1 cellular context compared by ENCODE assay signal in the genomic region with DNA sequence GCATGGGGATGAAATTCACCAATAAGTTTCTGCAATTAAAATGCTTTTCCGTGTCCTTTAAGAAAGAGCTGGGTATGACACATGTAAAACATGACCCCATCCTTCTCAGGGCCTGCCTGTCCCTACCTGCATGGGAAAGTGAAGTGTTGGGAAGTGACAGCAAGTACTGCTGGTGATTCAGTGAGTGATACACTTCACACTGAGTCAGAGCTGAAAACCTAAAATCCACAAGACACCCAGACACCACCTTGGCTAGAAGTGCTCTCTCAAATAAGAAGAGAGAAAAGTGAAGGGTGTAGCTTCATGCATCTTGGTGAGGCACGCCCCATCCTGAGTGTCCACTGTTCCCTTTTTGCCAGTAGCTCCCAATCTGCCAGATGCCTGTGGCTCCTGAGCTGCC.
TF ChIP-seq lines count a peak whose summit lies in the region.

No MANE protein-coding gene starts in this region.

TF ChIP-seq in IMR-90, 13 proteins besides CTCF, POLR2A, EP300 and RAD21:
- no peak for TF ChIP-seq CHD1 (IDR thresholded peaks at IDR 0.05; ENCODE audit: low read depth, low read length)
- TF ChIP-seq NFE2L2 (IDR thresholded peaks at IDR 0.05; ENCODE audit: low read depth, low read length): no peak
- no peak for TF ChIP-seq CEBPB (IDR thresholded peaks at IDR 0.05; ENCODE audit: low read depth, low read length)
- TF ChIP-seq USF2 (IDR thresholded peaks at IDR 0.05; ENCODE audit: low read depth, low read length): no peak
- TF ChIP-seq BHLHE40 (IDR thresholded peaks at IDR 0.05; ENCODE audit: low read depth, low read length): no peak
- TF ChIP-seq MXI1 (IDR thresholded peaks at IDR 0.05; ENCODE audit: borderline replicate concordance, low read depth, low read length): no peak
- TF ChIP-seq MAFK (IDR thresholded peaks at IDR 0.05; ENCODE audit: low read depth, low read length): no peak
- TF ChIP-seq, protein P1, sequence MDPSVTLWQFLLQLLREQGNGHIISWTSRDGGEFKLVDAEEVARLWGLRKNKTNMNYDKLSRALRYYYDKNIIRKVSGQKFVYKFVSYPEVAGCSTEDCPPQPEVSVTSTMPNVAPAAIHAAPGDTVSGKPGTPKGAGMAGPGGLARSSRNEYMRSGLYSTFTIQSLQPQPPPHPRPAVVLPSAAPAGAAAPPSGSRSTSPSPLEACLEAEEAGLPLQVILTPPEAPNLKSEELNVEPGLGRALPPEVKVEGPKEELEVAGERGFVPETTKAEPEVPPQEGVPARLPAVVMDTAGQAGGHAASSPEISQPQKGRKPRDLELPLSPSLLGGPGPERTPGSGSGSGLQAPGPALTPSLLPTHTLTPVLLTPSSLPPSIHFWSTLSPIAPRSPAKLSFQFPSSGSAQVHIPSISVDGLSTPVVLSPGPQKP (IDR thresholded peaks at IDR 0.05; ENCODE audit: borderline replicate concordance, low read depth, low read length): no peak
- TF ChIP-seq RCOR1 (IDR thresholded peaks at IDR 0.05; ENCODE audit: insufficient replicate concordance, low read length): no peak
- TF ChIP-seq MAZ (IDR thresholded peaks at IDR 0.05; ENCODE audit: borderline replicate concordance, low read depth, low read length): no peak
- no peak for TF ChIP-seq RFX5 (IDR thresholded peaks at IDR 0.05; ENCODE audit: low read depth, low read length)
- TF ChIP-seq FOS (IDR thresholded peaks at IDR 0.05; ENCODE audit: low read depth, low read length): no peak
- no peak for TF ChIP-seq SMC3 (IDR thresholded peaks at IDR 0.05; ENCODE audit: low read depth, low read length)
